Comparison of ENCODE assay signal across 1 cellular context in the genomic region with DNA sequence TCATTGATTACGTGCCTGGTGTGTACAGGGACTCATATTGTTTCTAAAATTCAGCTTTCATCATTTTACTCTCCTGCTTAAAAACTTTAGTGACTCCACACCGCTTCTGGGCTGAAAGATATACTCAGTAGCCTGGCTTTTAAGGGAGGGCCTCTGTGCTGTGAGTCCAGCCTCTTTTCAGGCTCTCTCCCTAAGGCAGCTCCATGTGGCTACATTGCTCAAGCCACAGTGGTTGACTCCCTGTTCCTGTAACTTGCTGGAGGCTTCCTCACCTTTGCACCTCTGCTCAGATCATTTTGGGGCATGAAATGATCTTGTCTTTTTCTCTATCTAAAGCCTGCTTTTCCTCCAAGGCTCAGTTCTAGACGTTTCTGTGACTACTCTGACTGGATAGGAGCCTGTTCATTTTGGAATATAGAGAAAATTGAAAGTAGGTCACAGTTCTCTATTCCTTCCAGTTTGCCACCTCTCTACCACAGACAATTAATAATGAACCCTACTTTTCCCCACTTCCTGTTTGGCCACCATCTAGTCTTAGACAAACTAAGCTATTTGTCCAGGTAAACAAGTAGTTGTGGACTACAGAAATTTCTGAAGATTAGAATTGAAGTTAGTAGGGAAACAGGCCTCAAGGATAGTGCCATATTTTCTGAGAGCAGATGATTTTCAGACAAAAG.
TF ChIP-seq lines count a peak whose summit lies in the region.

No MANE protein-coding gene starts in this region.

TF ChIP-seq in liver, 16 proteins besides CTCF, POLR2A, EP300 and RAD21 (continued from another document):
- TF ChIP-seq HNF4A (conservative IDR thresholded peaks at IDR 0.05) (peak in 1 of 2 donors; percentile 39), SP1 (IDR thresholded peaks at IDR 0.05) (peak; percentile 12), YY1 (IDR thresholded peaks at IDR 0.05) (no peak)
- TF ChIP-seq, protein P1, sequence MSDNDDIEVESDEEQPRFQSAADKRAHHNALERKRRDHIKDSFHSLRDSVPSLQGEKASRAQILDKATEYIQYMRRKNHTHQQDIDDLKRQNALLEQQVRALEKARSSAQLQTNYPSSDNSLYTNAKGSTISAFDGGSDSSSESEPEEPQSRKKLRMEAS (IDR thresholded peaks at IDR 0.05): no peak
